Comparison of ENCODE assay signal across 16 cellular contexts in genomic region chr18:44840053-44840826, GRCh38.
A peak's percentile ranks its signal among the peaks of the same experiment; 100 is the strongest.
DNase-seq lines count a peak whose midpoint lies in the region; ATAC-seq and TF ChIP-seq lines count a peak whose summit lies in the region.
"Had no signal": no experiment of that assay in that cellular context is flagged by ENCODE, and none has a peak within 500 bp of the region (broad histone marks: within the 10 kb centered on the region; RNA-seq: fewer than 3 reads in every experiment).

No MANE protein-coding gene starts in this region.

- no peaks in the 10 kb centered on the region for H3K36me3 ChIP-seq in fibroblast of lung (ENCODE audit: control insufficient read depth, insufficient read depth, low read length)
- H3K36me3 ChIP-seq: adrenal gland, thoracic aorta had no signal

- no peak overlapping the region for H3K4me2 ChIP-seq in fibroblast of lung (ENCODE audit: extremely low read depth, insufficient read depth, low read length)

- peak; percentile 34 for ATAC-seq in Right ventricle myocardium superior (ENCODE audit: poor library complexity)

- no peaks in the 10 kb centered on the region for H3K9me3 ChIP-seq in fibroblast of lung (ENCODE audit: control insufficient read depth, insufficient read depth, low read depth, low read length)
- H3K9me3 ChIP-seq: adrenal gland, thoracic aorta had no signal

- H3K27ac ChIP-seq in fibroblast of lung (ENCODE audit: insufficient read depth, low read length): no peak overlapping the region
- H3K27ac ChIP-seq: coronary artery, thoracic aorta had no signal

- H3K4me1 ChIP-seq in fibroblast of lung (ENCODE audit: control insufficient read depth, extremely low read depth, insufficient read depth, low read length): peaks cover 2% of the 10 kb centered on the region

- no peak overlapping the region for H3K9ac ChIP-seq in fibroblast of lung (ENCODE audit: insufficient read depth, low read length)

- DNase-seq in Right ventricle myocardium superior: no peak
- DNase-seq in cardiac septum (ENCODE audit: low spot score): no peak
- DNase-seq in NCI-H2171 treated with DMSO at 0.1 percent for 48 hours (lab: John Stamatoyannopoulos, UW): peak; percentile 89
- peak; percentile 14 to 76 for DNase-seq in fibroblast of lung (ENCODE audit: low read depth in 2 of 2)
- DNase-seq in superior temporal gyrus (ENCODE audit: extremely low spot score): peak; percentile 9
- DNase-seq in retina: no peak
- DNase-seq in NCI-H187 (lab: John Stamatoyannopoulos, UW): no peak
- DNase-seq in epidermal melanocyte (ENCODE audit: insufficient read length, low spot score): no peak
- DNase-seq: ACHN; activated CD4-positive, alpha-beta T cell treated with anti-CD3 and anti-CD28 coated beads, Interleukin-2, amount 10 ng/mL, durations not matched to agents 24 days and 14 days; activated T-cell treated with anti-CD3 and anti-CD28 coated beads, Interleukin-2, amount 50 U/mL, for 48 hours; adrenal gland; mesendoderm; NCI-H226 had no signal

- no peaks in the 10 kb centered on the region for H3K79me2 ChIP-seq in fibroblast of lung (ENCODE audit: control insufficient read depth, insufficient read depth, low read length)

- intact Hi-C loops in Right ventricle myocardium superior (cut with DNase I): no loop called here
- intact Hi-C loops in cardiac septum (cut with DNase I): no loop called here

- no peaks in the 10 kb centered on the region for H3K27me3 ChIP-seq in fibroblast of lung (ENCODE audit: control insufficient read depth, insufficient read depth, low read length)
- H3K27me3 ChIP-seq: adrenal gland had no signal

- no peaks in the 10 kb centered on the region for H4K20me1 ChIP-seq in fibroblast of lung (ENCODE audit: control insufficient read depth, extremely low read depth, insufficient read depth, low read length)

- TF ChIP-seq CTCF in fibroblast of lung (conservative IDR thresholded peaks at IDR 0.05 in 1 of 2, IDR thresholded peaks at IDR 0.05 in 1 of 2; ENCODE audit: low read depth in 1 of 2, low read length in 2 of 2): no peak

- no peak overlapping the region for H2AFZ ChIP-seq in fibroblast of lung (ENCODE audit: low read length)

- no peak overlapping the region for H3K4me3 ChIP-seq in fibroblast of lung (replicated peaks in 1 of 4; ENCODE audit: control extremely low read depth in 1 of 4, insufficient read depth in 1 of 4, low read depth in 3 of 4, low read length in 4 of 4)
- H3K4me3 ChIP-seq: adrenal gland, coronary artery, thoracic aorta had no signal

Comparison
In these comparisons a context has a peak if more than half of its experiments do, and no peak if none do; other contexts are left out.
1. DNase-seq: peak in NCI-H2171 treated with DMSO at 0.1 percent for 48 hours (single experiment), fibroblast of lung (2 of 2) and superior temporal gyrus (single experiment); none in Right ventricle myocardium superior (single experiment), cardiac septum (single experiment), retina (single experiment), NCI-H187 (0 of 2) and epidermal melanocyte (single experiment).